8 cellular contexts compared by ENCODE assay signal in genomic region chrX:119942173-119942819, GRCh38.
DNase-seq lines count a peak whose midpoint lies in the region; ATAC-seq and TF ChIP-seq lines count a peak whose summit lies in the region.

No MANE protein-coding gene starts in this region.

- no peak for TF ChIP-seq POLR2A in NB4 (IDR thresholded peaks at IDR 0.05; ENCODE audit: extremely low read depth, insufficient read length)

- peak; percentile 1 for DNase-seq in NB4 (ENCODE audit: low read depth)
- DNase-seq in DMS53 (lab: John Stamatoyannopoulos, UW), result no peak
- DNase-seq in NCI-H1436 (lab: John Stamatoyannopoulos, UW), result no peak

- no peak for TF ChIP-seq CTCF in C4-2B (conservative IDR thresholded peaks at IDR 0.05)
- TF ChIP-seq CTCF in NB4 (IDR thresholded peaks at IDR 0.05; ENCODE audit: low read depth, low read length), result no peak

- H3K9me3 ChIP-seq in endocrine pancreas (ENCODE audit: control insufficient read depth, low read length) (no peaks in the 10 kb centered on the region), neuron (ENCODE audit: low read length) (no peaks in the 10 kb centered on the region)

- H3K4me3 ChIP-seq in NB4 (ENCODE audit: low read depth, low read length), result peak overlapping the region; percentile 90
- peak overlapping the region; percentile 90 for H3K4me3 ChIP-seq in endocrine pancreas (ENCODE audit: control insufficient read depth, insufficient read depth, low read length)
- H3K4me3 ChIP-seq in neuron (ENCODE audit: low read length), result peak overlapping the region; percentile 59

- H3K27me3 ChIP-seq in endocrine pancreas (ENCODE audit: control insufficient read depth, insufficient read depth, low read length), result no peaks in the 10 kb centered on the region
- no peaks in the 10 kb centered on the region for H3K27me3 ChIP-seq in neuron (ENCODE audit: insufficient read depth, low read length)

- H3K27ac ChIP-seq in C4-2B, result peak overlapping the region; percentile 77; the same call in 1 of the 2 replicates

- H2AFZ ChIP-seq in neuron (ENCODE audit: low read depth, low read length), result peak overlapping the region; percentile 49

- no peaks in the 10 kb centered on the region for H3K36me3 ChIP-seq in endocrine pancreas (ENCODE audit: control insufficient read depth, insufficient read depth, low read length)
- H3K36me3 ChIP-seq in neuron (ENCODE audit: insufficient read depth, low read length), result peaks cover 2% of the 10 kb centered on the region

- ATAC-seq in GM21576 (IDR thresholded peaks at IDR 0.05; ENCODE audit: unreplicated experiment) (no peak), GM21723 (IDR thresholded peaks at IDR 0.05; ENCODE audit: unreplicated experiment) (no peak)

- no peaks in the 10 kb centered on the region for H3K4me1 ChIP-seq in endocrine pancreas (ENCODE audit: control insufficient read depth, insufficient read depth, low read length)
- peaks cover 7% of the 10 kb centered on the region for H3K4me1 ChIP-seq in neuron (ENCODE audit: insufficient read depth, low read length)

- H3K9ac ChIP-seq in endocrine pancreas (ENCODE audit: control insufficient read depth, insufficient read depth, low read length), result peak overlapping the region; percentile 79
